8 cellular contexts compared by ENCODE assay signal in genomic region chr18:59837586-59837985, GRCh38.
DNase-seq lines count a peak whose midpoint lies in the region; ATAC-seq and TF ChIP-seq lines count a peak whose summit lies in the region.

No MANE protein-coding gene starts in this region.

- TF ChIP-seq CTCF in AG09319 (IDR thresholded peaks at IDR 0.05; ENCODE audit: low read depth, low read length), result peak; percentile 90

- DNase-seq in AG09319 (ENCODE audit: extremely low read depth, low read depth), result peak; percentile 27
- DNase-seq in NCI-H2081 (lab: John Stamatoyannopoulos, UW), result peak; percentile 66 to 78
- DNase-seq in UCSD-AML1 (lab: John Stamatoyannopoulos, UW; ENCODE audit: unreplicated experiment), result peak; percentile 16
- peak; percentile 12 for DNase-seq in central memory CD4-positive, alpha-beta T cell
- DNase-seq in left lobe of liver (ENCODE audit: low spot score), result no peak
- DNase-seq in stimulated activated CD8-positive, alpha-beta memory T cell treated with anti-CD3 and anti-CD28 coated beads, Interleukin-15, amount 100 ng/mL, for 1 hour (ENCODE audit: low read depth), result peak; percentile 20

- ATAC-seq in GM18520 (IDR thresholded peaks at IDR 0.05; ENCODE audit: unreplicated experiment), result peak; percentile 32
- peak; percentile 41 for ATAC-seq in HG03025 (IDR thresholded peaks at IDR 0.05; ENCODE audit: low FRiP score, unreplicated experiment)
- ATAC-seq in left lobe of liver, result peak; percentile 94

Comparison
In these comparisons a context has a peak if more than half of its experiments do, and no peak if none do; other contexts are left out.
1. ATAC-seq: peak in every context shown above with its lines; median percentile 94 in left lobe of liver; 41 in HG03025; 32 in GM18520.